1 cellular context compared by ENCODE assay signal in genomic region chr19:44776402-44777096, GRCh38.
TF ChIP-seq lines count a peak whose summit lies in the region.

No MANE protein-coding gene starts in this region.

TF ChIP-seq in SK-N-SH, 30 proteins besides CTCF, POLR2A, EP300 and RAD21 (continued from another document):
- TF ChIP-seq EZH2phosphoT487 (IDR thresholded peaks at IDR 0.05; ENCODE audit: borderline replicate concordance, low read depth) (no peak), NFIC (IDR thresholded peaks at IDR 0.05; ENCODE audit: borderline replicate concordance) (no peak), TEAD4 (IDR thresholded peaks at IDR 0.05; ENCODE audit: borderline replicate concordance, insufficient read depth) (no peak), PBX3 (IDR thresholded peaks at IDR 0.05) (no peak)
- TF ChIP-seq, protein P1, sequence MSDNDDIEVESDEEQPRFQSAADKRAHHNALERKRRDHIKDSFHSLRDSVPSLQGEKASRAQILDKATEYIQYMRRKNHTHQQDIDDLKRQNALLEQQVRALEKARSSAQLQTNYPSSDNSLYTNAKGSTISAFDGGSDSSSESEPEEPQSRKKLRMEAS (IDR thresholded peaks at IDR 0.05; ENCODE audit: low read depth), result no peak
